29 cellular contexts compared by ENCODE assay signal in genomic region chr1:65368403-65368802, GRCh38.
"Had no signal": no experiment of that assay in that cellular context is flagged by ENCODE, and none has a peak within 500 bp of the region (broad histone marks: within the 10 kb centered on the region; RNA-seq: fewer than 3 reads in every experiment).

No MANE protein-coding gene starts in this region.

- FAIRE-seq: urothelium cell line had no signal

- H3K9me3 Mint-ChIP-seq: stimulated activated effector memory CD8-positive, alpha-beta T cell treated with anti-CD3 and anti-CD28 coated beads, Interleukin-12 subunit alpha, Interleukin-12 subunit beta, amount 100 ng/mL, for 72 hours; stimulated activated memory B cell treated with anti-CD40 and anti-IgM and Interleukin-4, amounts not matched to agents 10 μg/mL and 1 μg/mL and 100 μg/mL, for 72 hours; stimulated activated naive B cell treated with anti-CD40 and anti-IgM and Interleukin-4, amounts not matched to agents 10 μg/mL and 1 μg/mL and 100 μg/mL, for 72 hours; stimulated activated naive CD8-positive, alpha-beta T cell treated with anti-CD3 and anti-CD28 coated beads, Interleukin-15, amount 100 ng/mL, for 72 hours; stimulated activated naive CD8-positive, alpha-beta T cell treated with anti-CD3 and anti-CD28 coated beads, Interleukin-15, Interleukin-2, amounts not matched to agents 100 ng/mL and 50 ng/mL, for 24 hours; type B pancreatic cell had no signal

- H3K27me3 ChIP-seq: stomach, suprapubic skin, testis, thyroid gland, tibial artery, tibial nerve, transverse colon, upper lobe of left lung, upper lobe of right lung, uterus, vagina had no signal

- H3K27me3 Mint-ChIP-seq: stimulated activated naive CD8-positive, alpha-beta T cell treated with anti-CD3 and anti-CD28 coated beads, Interleukin-15, amount 100 ng/mL, for 72 hours; stimulated activated naive CD8-positive, alpha-beta T cell treated with anti-CD3 and anti-CD28 coated beads, Interleukin-15, Interleukin-2, amounts not matched to agents 100 ng/mL and 50 ng/mL, for 24 hours; type B pancreatic cell had no signal

- H3K4me1 Mint-ChIP-seq: stimulated activated effector memory CD8-positive, alpha-beta T cell treated with anti-CD3 and anti-CD28 coated beads, Interleukin-12 subunit alpha, Interleukin-12 subunit beta, amount 100 ng/mL, for 72 hours; stimulated activated memory B cell treated with anti-CD40 and anti-IgM and Interleukin-4, amounts not matched to agents 10 μg/mL and 1 μg/mL and 100 μg/mL, for 72 hours; stimulated activated naive B cell treated with anti-CD40 and anti-IgM and Interleukin-4, amounts not matched to agents 10 μg/mL and 1 μg/mL and 100 μg/mL, for 72 hours; stimulated activated naive CD8-positive, alpha-beta T cell treated with anti-CD3 and anti-CD28 coated beads, Interleukin-15, amount 100 ng/mL, for 72 hours had no signal

- H3K4me3 ChIP-seq: stomach, suprapubic skin, testis, thoracic aorta, thyroid gland, tibial artery, tibial nerve, transverse colon, upper lobe of left lung, upper lobe of right lung, uterus, vagina had no signal

- H3K36me3 ChIP-seq: stomach, suprapubic skin, thoracic aorta, thyroid gland, transverse colon, upper lobe of left lung, upper lobe of right lung, uterus, vagina had no signal

- H3K36me3 Mint-ChIP-seq: stimulated activated effector memory CD8-positive, alpha-beta T cell treated with anti-CD3 and anti-CD28 coated beads, Interleukin-12 subunit alpha, Interleukin-12 subunit beta, amount 100 ng/mL, for 72 hours; stimulated activated memory B cell treated with anti-CD40 and anti-IgM and Interleukin-4, amounts not matched to agents 10 μg/mL and 1 μg/mL and 100 μg/mL, for 72 hours; stimulated activated naive B cell treated with anti-CD40 and anti-IgM and Interleukin-4, amounts not matched to agents 10 μg/mL and 1 μg/mL and 100 μg/mL, for 72 hours; type B pancreatic cell had no signal

- H3K4me3 Mint-ChIP-seq: stimulated activated effector memory CD8-positive, alpha-beta T cell treated with anti-CD3 and anti-CD28 coated beads, Interleukin-12 subunit alpha, Interleukin-12 subunit beta, amount 100 ng/mL, for 72 hours; stimulated activated memory B cell treated with anti-CD40 and anti-IgM and Interleukin-4, amounts not matched to agents 10 μg/mL and 1 μg/mL and 100 μg/mL, for 72 hours; stimulated activated naive B cell treated with anti-CD40 and anti-IgM and Interleukin-4, amounts not matched to agents 10 μg/mL and 1 μg/mL and 100 μg/mL, for 72 hours; stimulated activated naive CD8-positive, alpha-beta T cell treated with anti-CD3 and anti-CD28 coated beads, Interleukin-15, amount 100 ng/mL, for 72 hours; stimulated activated naive CD8-positive, alpha-beta T cell treated with anti-CD3 and anti-CD28 coated beads, Interleukin-15, Interleukin-2, amounts not matched to agents 100 ng/mL and 50 ng/mL, for 24 hours; type B pancreatic cell had no signal

- ATAC-seq: stimulated activated effector memory CD8-positive, alpha-beta T cell treated with anti-CD3 and anti-CD28 coated beads, Interleukin-12 subunit alpha, Interleukin-12 subunit beta, amount 100 ng/mL, for 72 hours; stimulated activated memory B cell treated with anti-CD40 and anti-IgM and Interleukin-4, amounts not matched to agents 10 μg/mL and 1 μg/mL and 100 μg/mL, for 72 hours; stimulated activated naive B cell treated with anti-CD40 and anti-IgM and Interleukin-4, amounts not matched to agents 10 μg/mL and 1 μg/mL and 100 μg/mL, for 72 hours; stimulated activated naive CD8-positive, alpha-beta T cell treated with anti-CD3 and anti-CD28 coated beads, Interleukin-15, amount 100 ng/mL, for 72 hours; stimulated activated naive CD8-positive, alpha-beta T cell treated with anti-CD3 and anti-CD28 coated beads, Interleukin-15, Interleukin-2, amounts not matched to agents 100 U/mL and 50 U/mL, for 24 hours; upper lobe of right lung had no signal

- H3K4me1 ChIP-seq: suprapubic skin, testis, thyroid gland, tibial artery, tibial nerve, transverse colon, upper lobe of left lung, upper lobe of right lung, uterus, vagina had no signal

- DNase-seq: stimulated activated CD4-positive, alpha-beta T cell treated with anti-CD3 and anti-CD28 coated beads, Interleukin-2, amount 100 ng/mL, for 48 hours; stimulated activated CD4-positive, alpha-beta T cell treated with anti-CD3 and anti-CD28 coated beads, Interleukin-4, amount 100 ng/mL, for 1 hour; stimulated activated CD4-positive, alpha-beta T cell treated with anti-CD3 and anti-CD28 coated beads, Interleukin-4, amount 100 ng/mL, for 24 hours; stimulated activated CD4-positive, alpha-beta T cell treated with anti-CD3 and anti-CD28 coated beads, Interleukin-4, amount 100 ng/mL, for 4 hours; stimulated activated CD8-positive, alpha-beta memory T cell treated with anti-CD3 and anti-CD28 coated beads, Interleukin-4, amount 100 ng/mL, for 48 hours; stimulated activated naive B cell treated with anti-CD40 and anti-IgM and Interleukin-4, amounts not matched to agents 10 μg/mL and 1 μg/mL and 100 μg/mL, for 72 hours; stimulated activated naive CD4-positive, alpha-beta T cell; stimulated activated naive CD4-positive, alpha-beta T cell treated with Interleukin-2 at 50 U/mL for 16 hours; stimulated activated naive CD8-positive, alpha-beta T cell treated with anti-CD3 and anti-CD28 coated beads, Interleukin-15, amount 100 ng/mL, for 72 hours; stimulated activated naive CD8-positive, alpha-beta T cell treated with anti-CD3 and anti-CD28 coated beads, Interleukin-15, Interleukin-2, amounts not matched to agents 100 U/mL and 50 U/mL, for 24 hours; stomach; substantia nigra; testis; thyroid gland; tibial artery; transverse colon; trophoblast cell; upper lobe of left lung; upper lobe of right lung; uterus had no signal

- H3K9me3 ChIP-seq: stomach, suprapubic skin, testis, thoracic aorta, thyroid gland, tibial artery, tibial nerve, transverse colon, upper lobe of left lung, upper lobe of right lung, uterus, vagina had no signal

- H3K27ac ChIP-seq: stomach, suprapubic skin, testis, thoracic aorta, thyroid gland, tibial artery, tibial nerve, transverse colon, upper lobe of left lung, upper lobe of right lung, uterus, vagina had no signal
